In genomic region chr2:7480431-7480830, GRCh38 we compare ENCODE assay signal across 15 cellular contexts.
A peak's percentile ranks its signal among the peaks of the same experiment; 100 is the strongest.
DNase-seq lines count a peak whose midpoint lies in the region; ATAC-seq and TF ChIP-seq lines count a peak whose summit lies in the region.
"Had no signal": no experiment of that assay in that cellular context is flagged by ENCODE, and none has a peak within 500 bp of the region (broad histone marks: within the 10 kb centered on the region; RNA-seq: fewer than 3 reads in every experiment).

No MANE protein-coding gene starts in this region.

- POLR2A ChIA-PET in activated CD4-positive, alpha-beta memory T cell treated with anti-CD3 and anti-CD28 coated beads for 36 hours (lab: Charles Lee): no interaction called here
- POLR2A ChIA-PET in activated CD4-positive, alpha-beta memory T cell treated with anti-CD3 and anti-CD28 coated beads, Interleukin-2, amount 10 ng/mL, durations not matched to agents 7 days and 5 days (lab: Charles Lee): no interaction called here
- POLR2A ChIA-PET in MCF 10A (lab: Yijun Ruan, JAX): no interaction called here

- H3K9me3 ChIP-seq in mammary epithelial cell (replicated peaks; ENCODE audit: insufficient read depth, low read length) (no peaks in the 10 kb centered on the region), right atrium auricular region (no peaks in the 10 kb centered on the region)

- H3K4me2 ChIP-seq in mammary epithelial cell (ENCODE audit: insufficient read depth, low read depth, low read length): no peak overlapping the region
- H3K4me2 ChIP-seq: BLaER1 treated with 17β-estradiol and CSF1 and Interleukin-3, amounts not matched to agents 10 nM and 100 nM had no signal

- peak; percentile 28 for DNase-seq in activated CD4-positive, alpha-beta memory T cell treated with anti-CD3 and anti-CD28 coated beads for 36 hours
- DNase-seq in activated CD4-positive, alpha-beta memory T cell treated with anti-CD3 and anti-CD28 coated beads, Interleukin-2, amount 10 ng/mL, durations not matched to agents 7 days and 5 days: no peak
- peak; percentile 2 for DNase-seq in mammary epithelial cell
- no peak for DNase-seq in MCF 10A (ENCODE audit: unreplicated experiment)
- no peak for DNase-seq in activated naive CD8-positive, alpha-beta T cell treated with anti-CD3 and anti-CD28 coated beads, Interleukin-2, amount 50 U/mL, for 24 hours
- no peak for DNase-seq in stimulated activated naive CD8-positive, alpha-beta T cell treated with anti-CD3 and anti-CD28 coated beads, Interleukin-15, amount 100 ng/mL, for 72 hours
- no peak for DNase-seq in T-helper 9 cell
- DNase-seq in right atrium auricular region (ENCODE audit: low spot score): no peak
- DNase-seq: ACHN; Calu3; CD4-positive, CD25-positive, alpha-beta regulatory T cell; DMS 273 treated with DMSO at 0.1 percent for 48 hours had no signal

- H3K36me3 Mint-ChIP-seq in activated CD4-positive, alpha-beta memory T cell treated with anti-CD3 and anti-CD28 coated beads for 36 hours: peaks cover 4% of the 10 kb centered on the region
- peaks cover 9% of the 10 kb centered on the region for H3K36me3 Mint-ChIP-seq in activated CD4-positive, alpha-beta memory T cell treated with anti-CD3 and anti-CD28 coated beads, Interleukin-2, amount 10 ng/mL, durations not matched to agents 7 days and 5 days (ENCODE audit: low read depth)
- H3K36me3 Mint-ChIP-seq in MCF 10A (ENCODE audit: insufficient read depth, unreplicated experiment): no peaks in the 10 kb centered on the region
- H3K36me3 Mint-ChIP-seq in activated naive CD8-positive, alpha-beta T cell treated with anti-CD3 and anti-CD28 coated beads, Interleukin-2, amount 50 U/mL, for 24 hours (ENCODE audit: low read depth): peaks cover 11% of the 10 kb centered on the region
- H3K36me3 Mint-ChIP-seq: CD4-positive, CD25-positive, alpha-beta regulatory T cell had no signal

- no peaks in the 10 kb centered on the region for H4K20me1 ChIP-seq in mammary epithelial cell (ENCODE audit: insufficient read depth, low read length)
- H4K20me1 ChIP-seq: BLaER1 treated with 17β-estradiol and CSF1 and Interleukin-3, amounts not matched to agents 10 nM and 100 nM had no signal

- H3K4me1 ChIP-seq in mammary epithelial cell (ENCODE audit: insufficient read depth, low read length) (no peaks in the 10 kb centered on the region), right atrium auricular region (no peaks in the 10 kb centered on the region)
- H3K4me1 ChIP-seq: BLaER1 treated with 17β-estradiol and CSF1 and Interleukin-3, amounts not matched to agents 10 nM and 100 nM had no signal

- H3K27ac ChIP-seq in mammary epithelial cell (ENCODE audit: insufficient read depth, low read depth, low read length) (no peak overlapping the region), right atrium auricular region (no peak overlapping the region)
- H3K27ac ChIP-seq: BLaER1 treated with 17β-estradiol and CSF1 and Interleukin-3, amounts not matched to agents 10 nM and 100 nM; HL-60 had no signal

- no peaks in the 10 kb centered on the region for H3K79me2 ChIP-seq in mammary epithelial cell (ENCODE audit: insufficient read depth, low read length)

- no peak overlapping the region for H3K27ac Mint-ChIP-seq in activated CD4-positive, alpha-beta memory T cell treated with anti-CD3 and anti-CD28 coated beads for 36 hours
- H3K27ac Mint-ChIP-seq in activated CD4-positive, alpha-beta memory T cell treated with anti-CD3 and anti-CD28 coated beads, Interleukin-2, amount 10 ng/mL, durations not matched to agents 7 days and 5 days: no peak overlapping the region
- no peak overlapping the region for H3K27ac Mint-ChIP-seq in MCF 10A (ENCODE audit: low read depth, unreplicated experiment)
- no peak overlapping the region for H3K27ac Mint-ChIP-seq in activated naive CD8-positive, alpha-beta T cell treated with anti-CD3 and anti-CD28 coated beads, Interleukin-2, amount 50 U/mL, for 24 hours
- no peak overlapping the region for H3K27ac Mint-ChIP-seq in stimulated activated naive CD8-positive, alpha-beta T cell treated with anti-CD3 and anti-CD28 coated beads, Interleukin-15, amount 100 ng/mL, for 72 hours
- H3K27ac Mint-ChIP-seq: CD4-positive, CD25-positive, alpha-beta regulatory T cell had no signal

- CTCF ChIA-PET in activated CD4-positive, alpha-beta memory T cell treated with anti-CD3 and anti-CD28 coated beads for 36 hours (lab: Charles Lee): no interaction called here
- CTCF ChIA-PET in activated CD4-positive, alpha-beta memory T cell treated with anti-CD3 and anti-CD28 coated beads, Interleukin-2, amount 10 ng/mL, durations not matched to agents 7 days and 5 days (lab: Charles Lee): no interaction called here
- CTCF ChIA-PET in mammary epithelial cell (lab: Charles Lee; ENCODE audit: low non-redundant PET): no interaction called here
- CTCF ChIA-PET in MCF 10A (lab: Yijun Ruan, JAX): no interaction called here

- H3K36me3 ChIP-seq in mammary epithelial cell (ENCODE audit: insufficient read depth, low read length) (no peaks in the 10 kb centered on the region), right atrium auricular region (no peaks in the 10 kb centered on the region)
- H3K36me3 ChIP-seq: BLaER1 treated with 17β-estradiol and CSF1 and Interleukin-3, amounts not matched to agents 10 nM and 100 nM had no signal

- H3K4me3 ChIP-seq in mammary epithelial cell (replicated peaks in 1 of 3; ENCODE audit: insufficient read depth in 1 of 3, low read depth in 2 of 3, low read length in 3 of 3): no peak overlapping the region
- no peak overlapping the region for H3K4me3 ChIP-seq in right atrium auricular region
- H3K4me3 ChIP-seq: BLaER1 treated with 17β-estradiol and CSF1 and Interleukin-3, amounts not matched to agents 10 nM and 100 nM had no signal

- in situ Hi-C loops in mammary epithelial cell (cut with MboI; ENCODE audit: low sequenced_read_pairs in 2 of 2): no loop called here

- dilution Hi-C loops in mammary epithelial cell (cut with HindIII; ENCODE audit: low sequenced_read_pairs): no loop called here

- H3K27me3 ChIP-seq in mammary epithelial cell (ENCODE audit: insufficient read depth, low read length) (no peaks in the 10 kb centered on the region), right atrium auricular region (no peaks in the 10 kb centered on the region)
- H3K27me3 ChIP-seq: BLaER1 treated with 17β-estradiol and CSF1 and Interleukin-3, amounts not matched to agents 10 nM and 100 nM had no signal

- no peak overlapping the region for H2AFZ ChIP-seq in mammary epithelial cell (ENCODE audit: low read depth, low read length)

- H3K9ac ChIP-seq in mammary epithelial cell (ENCODE audit: insufficient read depth, low read length): no peak overlapping the region
- H3K9ac ChIP-seq: BLaER1 treated with 17β-estradiol and CSF1 and Interleukin-3, amounts not matched to agents 10 nM and 100 nM had no signal

- H3K27me3 Mint-ChIP-seq in activated CD4-positive, alpha-beta memory T cell treated with anti-CD3 and anti-CD28 coated beads for 36 hours: peaks cover 3% of the 10 kb centered on the region
- H3K27me3 Mint-ChIP-seq in activated CD4-positive, alpha-beta memory T cell treated with anti-CD3 and anti-CD28 coated beads, Interleukin-2, amount 10 ng/mL, durations not matched to agents 7 days and 5 days: no peaks in the 10 kb centered on the region
- H3K27me3 Mint-ChIP-seq in MCF 10A (ENCODE audit: insufficient read depth, unreplicated experiment): no peaks in the 10 kb centered on the region
- no peaks in the 10 kb centered on the region for H3K27me3 Mint-ChIP-seq in activated naive CD8-positive, alpha-beta T cell treated with anti-CD3 and anti-CD28 coated beads, Interleukin-2, amount 50 U/mL, for 24 hours
- H3K27me3 Mint-ChIP-seq in stimulated activated naive CD8-positive, alpha-beta T cell treated with anti-CD3 and anti-CD28 coated beads, Interleukin-15, amount 100 ng/mL, for 72 hours: no peaks in the 10 kb centered on the region

- H3K4me1 Mint-ChIP-seq in activated CD4-positive, alpha-beta memory T cell treated with anti-CD3 and anti-CD28 coated beads for 36 hours (ENCODE audit: low read depth): peaks cover 14% of the 10 kb centered on the region
- H3K4me1 Mint-ChIP-seq in activated CD4-positive, alpha-beta memory T cell treated with anti-CD3 and anti-CD28 coated beads, Interleukin-2, amount 10 ng/mL, durations not matched to agents 7 days and 5 days: peaks cover 8% of the 10 kb centered on the region
- no peaks in the 10 kb centered on the region for H3K4me1 Mint-ChIP-seq in MCF 10A (ENCODE audit: insufficient read depth, unreplicated experiment)
- H3K4me1 Mint-ChIP-seq in activated naive CD8-positive, alpha-beta T cell treated with anti-CD3 and anti-CD28 coated beads, Interleukin-2, amount 50 U/mL, for 24 hours: peaks cover 26% of the 10 kb centered on the region
- peaks cover 43% of the 10 kb centered on the region for H3K4me1 Mint-ChIP-seq in stimulated activated naive CD8-positive, alpha-beta T cell treated with anti-CD3 and anti-CD28 coated beads, Interleukin-15, amount 100 ng/mL, for 72 hours
- H3K4me1 Mint-ChIP-seq: CD4-positive, CD25-positive, alpha-beta regulatory T cell had no signal

- no TSS peak for BruUV-seq in mammary epithelial cell (replicated peaks; lab: Mats Ljungman, UMichigan)
- no TSS peak for BruUV-seq in MCF 10A (replicated peaks; lab: Mats Ljungman, UMichigan)

- peak; percentile 90 for ATAC-seq in activated naive CD8-positive, alpha-beta T cell treated with anti-CD3 and anti-CD28 coated beads, Interleukin-2, amount 50 U/mL, for 24 hours
- peak; percentile 73 for ATAC-seq in stimulated activated naive CD8-positive, alpha-beta T cell treated with anti-CD3 and anti-CD28 coated beads, Interleukin-15, amount 100 ng/mL, for 72 hours
- ATAC-seq: HCT116 had no signal

- intact Hi-C loops in activated CD4-positive, alpha-beta memory T cell treated with anti-CD3 and anti-CD28 coated beads for 36 hours (cut with micrococcal nuclease): no loop called here
- intact Hi-C loops in mammary epithelial cell (cut with micrococcal nuclease) (no loop called here), MCF 10A (cut with micrococcal nuclease) (no loop called here)

- no peak for TF ChIP-seq CTCF in mammary epithelial cell (conservative IDR thresholded peaks at IDR 0.05 in 1 of 2, IDR thresholded peaks at IDR 0.05 in 1 of 2; ENCODE audit: extremely low read depth in 1 of 2, insufficient read depth in 1 of 2, low read depth in 1 of 2, low read length in 2 of 2)
- TF ChIP-seq CTCF in MCF 10A (IDR thresholded peaks at IDR 0.05; ENCODE audit: unreplicated experiment): no peak
- no peak for TF ChIP-seq CTCF in right atrium auricular region (IDR thresholded peaks at IDR 0.05)

- H3K4me3 Mint-ChIP-seq in activated CD4-positive, alpha-beta memory T cell treated with anti-CD3 and anti-CD28 coated beads for 36 hours: no peak overlapping the region
- H3K4me3 Mint-ChIP-seq in activated CD4-positive, alpha-beta memory T cell treated with anti-CD3 and anti-CD28 coated beads, Interleukin-2, amount 10 ng/mL, durations not matched to agents 7 days and 5 days: no peak overlapping the region
- no peak overlapping the region for H3K4me3 Mint-ChIP-seq in MCF 10A (ENCODE audit: unreplicated experiment)
- H3K4me3 Mint-ChIP-seq in activated naive CD8-positive, alpha-beta T cell treated with anti-CD3 and anti-CD28 coated beads, Interleukin-2, amount 50 U/mL, for 24 hours: no peak overlapping the region
- H3K4me3 Mint-ChIP-seq in stimulated activated naive CD8-positive, alpha-beta T cell treated with anti-CD3 and anti-CD28 coated beads, Interleukin-15, amount 100 ng/mL, for 72 hours: peak overlapping the region in 1 of 2 donors; percentile 0
- H3K4me3 Mint-ChIP-seq: CD4-positive, CD25-positive, alpha-beta regulatory T cell had no signal

- peaks cover 5% of the 10 kb centered on the region for H3K9me3 Mint-ChIP-seq in activated CD4-positive, alpha-beta memory T cell treated with anti-CD3 and anti-CD28 coated beads for 36 hours
- peaks cover 4% of the 10 kb centered on the region for H3K9me3 Mint-ChIP-seq in activated CD4-positive, alpha-beta memory T cell treated with anti-CD3 and anti-CD28 coated beads, Interleukin-2, amount 10 ng/mL, durations not matched to agents 7 days and 5 days
- peaks cover 17% of the 10 kb centered on the region for H3K9me3 Mint-ChIP-seq in MCF 10A (ENCODE audit: unreplicated experiment)
- peaks cover 15% of the 10 kb centered on the region for H3K9me3 Mint-ChIP-seq in activated naive CD8-positive, alpha-beta T cell treated with anti-CD3 and anti-CD28 coated beads, Interleukin-2, amount 50 U/mL, for 24 hours
- peaks cover 22 to 27% of the 10 kb centered on the region in 2 donors for H3K9me3 Mint-ChIP-seq in stimulated activated naive CD8-positive, alpha-beta T cell treated with anti-CD3 and anti-CD28 coated beads, Interleukin-15, amount 100 ng/mL, for 72 hours

Comparison
In these comparisons a context has a peak if more than half of its experiments do, and no peak if none do; other contexts are left out.
1. DNase-seq: peak in activated CD4-positive, alpha-beta memory T cell treated with anti-CD3 and anti-CD28 coated beads for 36 hours (single experiment) and mammary epithelial cell (single experiment); none in activated CD4-positive, alpha-beta memory T cell treated with anti-CD3 and anti-CD28 coated beads, Interleukin-2, amount 10 ng/mL, durations not matched to agents 7 days and 5 days (single experiment), MCF 10A (single experiment), activated naive CD8-positive, alpha-beta T cell treated with anti-CD3 and anti-CD28 coated beads, Interleukin-2, amount 50 U/mL, for 24 hours (single experiment), stimulated activated naive CD8-positive, alpha-beta T cell treated with anti-CD3 and anti-CD28 coated beads, Interleukin-15, amount 100 ng/mL, for 72 hours (0 of 2), T-helper 9 cell (single experiment) and right atrium auricular region (single experiment).